ENCODE assay signal across 19 cellular contexts in the genomic region with DNA sequence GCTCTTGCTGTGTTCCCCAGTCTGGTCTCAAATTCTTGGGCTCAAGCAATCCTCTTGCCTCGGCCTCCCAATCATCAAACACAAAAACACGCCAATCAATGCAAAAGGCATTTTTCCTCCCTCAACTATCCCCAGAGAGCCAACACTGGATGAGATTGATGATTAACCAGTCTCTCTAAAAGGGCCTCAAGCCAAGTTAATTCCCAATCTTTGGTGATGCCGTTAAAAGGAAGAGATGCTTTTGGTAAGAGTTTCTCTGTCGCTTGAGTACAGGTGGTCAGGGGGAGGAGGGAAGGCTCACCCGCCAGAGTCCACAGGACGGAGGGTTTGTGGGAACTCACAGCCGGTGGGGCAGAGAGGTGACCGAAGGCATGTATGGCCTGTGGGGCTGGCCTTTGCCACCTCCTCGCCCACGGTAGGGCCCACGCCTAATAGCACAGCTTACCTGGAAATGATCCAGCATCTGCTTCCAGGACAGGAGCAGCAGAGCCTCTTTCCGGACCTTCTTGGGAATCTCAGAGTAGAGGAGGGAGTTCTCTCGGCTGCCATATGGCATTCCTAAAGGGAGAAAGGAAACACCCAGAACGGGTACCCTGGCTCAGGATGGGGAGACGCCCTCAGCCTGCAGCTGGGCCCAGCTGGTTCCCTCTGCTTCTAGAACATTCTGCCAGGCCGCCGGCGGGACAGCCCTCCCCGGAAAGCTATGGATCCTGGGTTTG. TPM values are rescaled to one million over a fixed set of nuclear protein-coding genes. Genes with fewer than 3 reads are reported as not detected.
DNase-seq lines count a peak whose midpoint lies in the region; ATAC-seq and TF ChIP-seq lines count a peak whose summit lies in the region.
"Had no signal": no experiment of that assay in that cellular context is flagged by ENCODE, and none has a peak within 500 bp of the region (broad histone marks: within the 10 kb centered on the region; RNA-seq: fewer than 3 reads in every experiment).

No MANE protein-coding gene starts in this region.

- H3K9ac ChIP-seq in colonic mucosa (ENCODE audit: low read depth in 2 of 2, low read length in 2 of 2), result no peak overlapping the region

- TF ChIP-seq CTCF in colonic mucosa (IDR thresholded peaks at IDR 0.05) (no peak), left lung (IDR thresholded peaks at IDR 0.05) (no peak), sigmoid colon (IDR thresholded peaks at IDR 0.05) (no peak), uterus (IDR thresholded peaks at IDR 0.05) (no peak)

- ATAC-seq in left lung, result peak; percentile 6
- no peak for ATAC-seq in HG03354 (IDR thresholded peaks at IDR 0.05; ENCODE audit: poor library complexity, severe bottlenecking, unreplicated experiment)
- ATAC-seq: SK-N-SH treated with all-trans-retinoic acid at 6 μM for 48 hours had no signal

- TF ChIP-seq POLR2A in sigmoid colon (IDR thresholded peaks at IDR 0.05) (no peak), uterus (IDR thresholded peaks at IDR 0.05) (no peak)

- 39 to 72% methylated on average over 19 of the region's 19 CpGs for WGBS in sigmoid colon, 2 donors

- intact Hi-C loops in colonic mucosa (cut with DNase I), result no loop called here
- intact Hi-C loops in left lung (cut with DNase I), result no loop called here
- intact Hi-C loops in sigmoid colon (cut with DNase I), result no loop called here
- intact Hi-C loops in uterus (cut with DNase I; ENCODE audit: low total_unique reads), result no loop called here

- no peaks in the 10 kb centered on the region for H3K27me3 ChIP-seq in colonic mucosa
- H3K27me3 ChIP-seq in left lung, result no peaks in the 10 kb centered on the region
- no peaks in the 10 kb centered on the region for H3K27me3 ChIP-seq in sigmoid colon
- no peaks in the 10 kb centered on the region for H3K27me3 ChIP-seq in uterus

- DNase-seq in HuH-7.5 (ENCODE audit: low spot score) (peak; percentile 82), colonic mucosa (peak; percentile 58), left lung (peak in 1 of 2 donors; percentile 63), sigmoid colon (no peak), uterus (no peak)
- DNase-seq in effector CD4-positive, alpha-beta T cell, result no peak
- DNase-seq: activated CD4-positive, alpha-beta T cell treated with anti-CD3 and anti-CD28 coated beads for 4 hours; activated CD8-positive, alpha-beta memory T cell treated with anti-CD3 and anti-CD28 coated beads, Interleukin-2, amount 50 U/mL, for 48 hours; activated gamma-delta T cell treated with Interleukin-2 at 50 U/mL for 16 hours; AML-193; Calu3; foreskin melanocyte; GOT3; KG1; NCI-H1105; NCI-H748 treated with DMSO at 0.1 percent for 48 hours; nephron progenitor cell had no signal

- no peak for TF ChIP-seq EP300 in sigmoid colon (IDR thresholded peaks at IDR 0.05)

- H3K4me3 ChIP-seq in colonic mucosa (no peak overlapping the region), left lung (no peak overlapping the region), sigmoid colon (no peak overlapping the region), uterus (no peak overlapping the region)

- H3K27ac ChIP-seq in colonic mucosa (peak overlapping the region; percentile 37), left lung (peak overlapping the region in 1 of 2 donors; percentile 36), sigmoid colon (peak overlapping the region; percentile 4 to 83 (median 56)), uterus (no peak overlapping the region)

- H3K4me1 ChIP-seq in colonic mucosa (peaks cover 9% of the 10 kb centered on the region), left lung (peaks cover 4 to 25% of the 10 kb centered on the region in 2 donors), sigmoid colon (peaks cover 0 to 37% (median 32%) of the 10 kb centered on the region in 4 donors), uterus (no peaks in the 10 kb centered on the region)

- H3K9me3 ChIP-seq in colonic mucosa, result no peaks in the 10 kb centered on the region
- no peaks in the 10 kb centered on the region for H3K9me3 ChIP-seq in left lung
- H3K9me3 ChIP-seq in sigmoid colon, result no peaks in the 10 kb centered on the region
- no peaks in the 10 kb centered on the region for H3K9me3 ChIP-seq in uterus

- H3K36me3 ChIP-seq in colonic mucosa, result peaks cover 12% of the 10 kb centered on the region
- peaks cover 0 to 85% of the 10 kb centered on the region in 2 donors for H3K36me3 ChIP-seq in left lung
- peaks cover 5 to 69% (median 39%) of the 10 kb centered on the region in 4 donors for H3K36me3 ChIP-seq in sigmoid colon
- H3K36me3 ChIP-seq in uterus, result no peaks in the 10 kb centered on the region

RNA-seq across cellular contexts. Expression of a gene that starts 18.1 kb away (rescaled TPM):
- total RNA-seq in colonic mucosa (100 to 1,000 TPM in 1 of 2 donors, 10 to 100 TPM in 1; 56.3 to 100 TPM), left lung (10 to 100 TPM; 79.7 to 95.5 TPM), sigmoid colon (10 to 100 TPM; 29.6 to 90.6 (median 40.5) TPM), uterus (100 to 1,000 TPM in 1 of 4 donors, 10 to 100 TPM in 3; 17.8 to 194 (median 48.5) TPM)
- polyA plus RNA-seq in sigmoid colon, result 10 to 100 TPM; 27.6 to 62.6 (median 31.7) TPM

RNA-seq across cellular contexts. Expression of a gene that starts 35.4 kb away (rescaled TPM):
- total RNA-seq in colonic mucosa (100 to 1,000 TPM; 108 to 182 TPM), left lung (100 to 1,000 TPM in 1 of 2 donors, 10 to 100 TPM in 1; 98.2 to 156 TPM), sigmoid colon (10 to 100 TPM; 25.7 to 37.4 (median 34.0) TPM), uterus (10 to 100 TPM; 21.8 to 63.5 (median 44.4) TPM)
- 100 to 1,000 TPM in 1 of 3 donors, 10 to 100 TPM in 2; 34.2 to 200 (median 55.3) TPM for polyA plus RNA-seq in sigmoid colon

Comparison
In these comparisons a context has a peak if more than half of its experiments do, and no peak if none do; other contexts are left out.
1. DNase-seq: peak in HuH-7.5 (single experiment) and colonic mucosa (single experiment); none in sigmoid colon (single experiment), effector CD4-positive, alpha-beta T cell (single experiment) and uterus (0 of 2).
2. H3K27ac ChIP-seq: peak in colonic mucosa (single experiment) and sigmoid colon (4 of 4); none in uterus (0 of 2).